In genomic region chrX:129984196-129984962, GRCh38 we compare ENCODE assay signal across 8 cellular contexts. TPM values are rescaled to one million over a fixed set of nuclear protein-coding genes. Genes with fewer than 3 reads are reported as not detected.
DNase-seq lines count a peak whose midpoint lies in the region; ATAC-seq, FAIRE-seq and TF ChIP-seq lines count a peak whose summit lies in the region.

No MANE protein-coding gene starts in this region.

- no peaks in the 10 kb centered on the region for H3K4me1 ChIP-seq in endodermal cell (ENCODE audit: control insufficient read depth, insufficient read depth, low read length)

- H3K4me1 Mint-ChIP-seq in WTC11 (peaks cover 8% of the 10 kb centered on the region), endodermal cell (peaks cover 5% of the 10 kb centered on the region)
- peaks cover 16 to 24% (median 19%) of the 10 kb centered on the region in 4 donors for H3K4me1 Mint-ChIP-seq in naive thymus-derived CD8-positive, alpha-beta T cell

- no peak for DNase-seq in AG04449 (ENCODE audit: low read depth, low spot score)
- DNase-seq in H54 (ENCODE audit: insufficient read length, low spot score) = peak; percentile 47
- peak; percentile 20 for DNase-seq in WTC11 (ENCODE audit: low spot score)
- DNase-seq in endodermal cell = peak; percentile 68
- peak in 7 of 10 donors; percentile 23 to 73 (median 40) for DNase-seq in naive thymus-derived CD8-positive, alpha-beta T cell
- DNase-seq in NCI-H524 (lab: John Stamatoyannopoulos, UW) = no peak

- ATAC-seq in WTC11 (no peak), GM21717 (IDR thresholded peaks at IDR 0.05; ENCODE audit: unreplicated experiment) (no peak), HG03175 (IDR thresholded peaks at IDR 0.05; ENCODE audit: unreplicated experiment) (no peak)
- ATAC-seq in naive thymus-derived CD8-positive, alpha-beta T cell = peak in 1 of 2 donors; percentile 13

- peaks cover 7% of the 10 kb centered on the region for H3K27me3 ChIP-seq in endodermal cell (ENCODE audit: control insufficient read depth, insufficient read depth, low read length, poor library complexity, severe bottlenecking)

- peak overlapping the region; percentile 75 for H3K4me3 Mint-ChIP-seq in WTC11
- H3K4me3 Mint-ChIP-seq in endodermal cell = no peak overlapping the region
- peak overlapping the region in 9 of 10 donors; percentile 71 to 89 (median 85) for H3K4me3 Mint-ChIP-seq in naive thymus-derived CD8-positive, alpha-beta T cell

- 0 to 2% methylated on average over 1 to 31 of the region's 63 CpGs for WGBS in endodermal cell (ENCODE audit: insufficient coverage in 1 of 2, insufficient read length in 1 of 2), 2 experiments

- H3K9me3 Mint-ChIP-seq in WTC11 = no peaks in the 10 kb centered on the region
- H3K9me3 Mint-ChIP-seq in endodermal cell = peaks cover 38% of the 10 kb centered on the region
- H3K9me3 Mint-ChIP-seq in naive thymus-derived CD8-positive, alpha-beta T cell = no peaks in the 10 kb centered on the region

- H3K27me3 Mint-ChIP-seq in WTC11 (ENCODE audit: low read depth) = peaks cover 44% of the 10 kb centered on the region
- H3K27me3 Mint-ChIP-seq in endodermal cell (ENCODE audit: insufficient read depth) = peaks cover 43% of the 10 kb centered on the region
- no peaks in the 10 kb centered on the region for H3K27me3 Mint-ChIP-seq in naive thymus-derived CD8-positive, alpha-beta T cell

- H3K27ac ChIP-seq in endodermal cell (ENCODE audit: low read depth, low read length) = no peak overlapping the region

- H3K4me3 ChIP-seq in AG04449 (ENCODE audit: low read depth, low read length) (peak overlapping the region; percentile 59; the same call in 1 of the 2 replicates), endodermal cell (ENCODE audit: low read length) (peak overlapping the region; percentile 78)

- H3K9me3 ChIP-seq in endodermal cell (ENCODE audit: control insufficient read depth, low read length) = no peaks in the 10 kb centered on the region

- H3K27ac Mint-ChIP-seq in WTC11 (no peak overlapping the region), endodermal cell (peak overlapping the region; percentile 58)
- H3K27ac Mint-ChIP-seq in naive thymus-derived CD8-positive, alpha-beta T cell = peak overlapping the region in 9 of 10 donors; percentile 30 to 92 (median 66)

- CTCF ChIA-PET in AG04449 (lab: Yijun Ruan, JAX) = interaction anchor here (1.1 kb wide), 1 partner anchor 24 kb away, joined by 3 read pairs; no protein-coding TSS in a partner anchor
- CTCF ChIA-PET in WTC11 (lab: Charles Lee) = no interaction called here

- H3K36me3 ChIP-seq in endodermal cell (ENCODE audit: control insufficient read depth, insufficient read depth, low read length) = no peaks in the 10 kb centered on the region

- H3K36me3 Mint-ChIP-seq in WTC11 = no peaks in the 10 kb centered on the region
- peaks cover 7% of the 10 kb centered on the region for H3K36me3 Mint-ChIP-seq in endodermal cell (ENCODE audit: low read depth)
- no peaks in the 10 kb centered on the region for H3K36me3 Mint-ChIP-seq in naive thymus-derived CD8-positive, alpha-beta T cell

- POLR2A ChIA-PET in AG04449 (lab: Yijun Ruan, JAX) (no interaction called here), WTC11 (lab: Charles Lee) (no interaction called here)
- POLR2A ChIA-PET in naive thymus-derived CD8-positive, alpha-beta T cell (lab: Charles Lee) = interaction anchor here (1.9 kb wide), 1 partner anchor 23 kb away, joined by 7 read pairs; no protein-coding TSS in a partner anchor

- peak overlapping the region; percentile 6 for H3K9ac ChIP-seq in endodermal cell (ENCODE audit: extremely low read depth, low read length, poor library complexity, severe bottlenecking)

- no peak for TF ChIP-seq POLR2A in H54 (IDR thresholded peaks at IDR 0.05; ENCODE audit: low read depth, low read length)

- no peak for TF ChIP-seq CTCF in AG04449 (IDR thresholded peaks at IDR 0.05; ENCODE audit: insufficient read depth, low read length, missing control alignments)
- TF ChIP-seq CTCF in WTC11 (IDR thresholded peaks at IDR 0.05) = no peak
- TF ChIP-seq CTCF in endodermal cell (conservative IDR thresholded peaks at IDR 0.05) = no peak

- FAIRE-seq in H54 (lab: Jason Lieb, UNC) = no peak

TF ChIP-seq in WTC11, 78 proteins besides CTCF, POLR2A, EP300 and RAD21:
- TF ChIP-seq ZMAT4 (CRISPR knock-in tag; IDR thresholded peaks at IDR 0.05) = no peak
- TF ChIP-seq TEAD1 (CRISPR knock-in tag; IDR thresholded peaks at IDR 0.05) = no peak
- no peak for TF ChIP-seq GRHL2 (CRISPR knock-in tag; IDR thresholded peaks at IDR 0.05; ENCODE audit: insufficient replicate concordance, severe bottlenecking)
- TF ChIP-seq AR (CRISPR knock-in tag; IDR thresholded peaks at IDR 0.05) = no peak
- TF ChIP-seq FOXP4 (CRISPR knock-in tag; IDR thresholded peaks at IDR 0.05) = no peak

RNA-seq across cellular contexts. Expression of gene BCORL1, which starts 1.9 kb away (rescaled TPM):
- total RNA-seq in WTC11 (2021) = 9.3 to 12.0 TPM (median 9.6 TPM) in 3 replicates
- 10 to 100 TPM; 24.5 to 29.9 TPM for total RNA-seq in endodermal cell
- polyA plus RNA-seq in endodermal cell (2013, experiment 1 of 2) = 22.2 TPM
- 20.2 TPM for polyA plus RNA-seq in endodermal cell (2013, experiment 2 of 2)
- total RNA-seq in naive thymus-derived CD8-positive, alpha-beta T cell = 1 to 10 TPM; 8.3 to 9.6 TPM
- polyA plus RNA-seq in naive thymus-derived CD8-positive, alpha-beta T cell = 1 to 10 TPM; 1.0 to 1.8 (median 1.1) TPM

Comparison
In these comparisons a context has a peak if more than half of its experiments do, and no peak if none do; other contexts are left out.
1. DNase-seq: peak in H54 (single experiment), WTC11 (single experiment), endodermal cell (single experiment) and naive thymus-derived CD8-positive, alpha-beta T cell (7 of 10); none in AG04449 (single experiment) and NCI-H524 (0 of 2).